Comparison of ENCODE assay signal across 2 cellular contexts in the genomic region with DNA sequence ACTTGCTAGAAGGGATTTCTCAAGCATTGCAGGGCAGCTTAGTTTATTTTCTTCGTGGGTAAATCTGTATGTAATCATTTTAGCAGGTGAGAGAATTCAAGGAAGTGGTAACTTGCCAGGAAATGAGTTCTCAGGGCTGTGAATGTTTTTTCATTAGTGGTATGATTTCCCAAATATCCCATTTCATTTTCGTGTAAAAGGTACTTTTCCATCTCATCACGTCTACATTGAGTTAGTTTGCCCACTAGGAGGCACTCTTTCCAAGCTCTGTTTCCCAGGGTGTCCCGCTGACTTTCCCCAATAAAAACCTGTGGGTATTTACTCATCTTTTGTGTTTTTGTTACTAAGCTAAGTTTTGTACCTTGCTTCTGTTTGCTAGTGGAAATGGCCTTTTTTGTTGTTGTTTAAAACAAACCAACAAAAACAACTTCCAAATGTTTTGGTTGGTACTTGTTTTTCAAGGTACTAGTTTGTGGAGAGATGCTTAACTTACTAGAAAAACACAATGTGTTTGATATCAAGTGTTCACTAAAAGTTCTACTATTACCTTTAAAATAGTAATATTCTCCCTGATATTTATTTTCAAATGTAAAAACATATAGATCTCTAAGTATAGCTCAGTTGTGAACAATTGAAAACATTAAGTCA.
TF ChIP-seq lines count a peak whose summit lies in the region.

No MANE protein-coding gene starts in this region.

TF ChIP-seq in SK-N-SH treated with all-trans-retinoic acid at 6 μM for 48 hours, 23 proteins besides CTCF, POLR2A, EP300 and RAD21:
- TF ChIP-seq ZNF70 (CRISPR knock-in tag; IDR thresholded peaks at IDR 0.05) = no peak
- TF ChIP-seq, protein P1, sequence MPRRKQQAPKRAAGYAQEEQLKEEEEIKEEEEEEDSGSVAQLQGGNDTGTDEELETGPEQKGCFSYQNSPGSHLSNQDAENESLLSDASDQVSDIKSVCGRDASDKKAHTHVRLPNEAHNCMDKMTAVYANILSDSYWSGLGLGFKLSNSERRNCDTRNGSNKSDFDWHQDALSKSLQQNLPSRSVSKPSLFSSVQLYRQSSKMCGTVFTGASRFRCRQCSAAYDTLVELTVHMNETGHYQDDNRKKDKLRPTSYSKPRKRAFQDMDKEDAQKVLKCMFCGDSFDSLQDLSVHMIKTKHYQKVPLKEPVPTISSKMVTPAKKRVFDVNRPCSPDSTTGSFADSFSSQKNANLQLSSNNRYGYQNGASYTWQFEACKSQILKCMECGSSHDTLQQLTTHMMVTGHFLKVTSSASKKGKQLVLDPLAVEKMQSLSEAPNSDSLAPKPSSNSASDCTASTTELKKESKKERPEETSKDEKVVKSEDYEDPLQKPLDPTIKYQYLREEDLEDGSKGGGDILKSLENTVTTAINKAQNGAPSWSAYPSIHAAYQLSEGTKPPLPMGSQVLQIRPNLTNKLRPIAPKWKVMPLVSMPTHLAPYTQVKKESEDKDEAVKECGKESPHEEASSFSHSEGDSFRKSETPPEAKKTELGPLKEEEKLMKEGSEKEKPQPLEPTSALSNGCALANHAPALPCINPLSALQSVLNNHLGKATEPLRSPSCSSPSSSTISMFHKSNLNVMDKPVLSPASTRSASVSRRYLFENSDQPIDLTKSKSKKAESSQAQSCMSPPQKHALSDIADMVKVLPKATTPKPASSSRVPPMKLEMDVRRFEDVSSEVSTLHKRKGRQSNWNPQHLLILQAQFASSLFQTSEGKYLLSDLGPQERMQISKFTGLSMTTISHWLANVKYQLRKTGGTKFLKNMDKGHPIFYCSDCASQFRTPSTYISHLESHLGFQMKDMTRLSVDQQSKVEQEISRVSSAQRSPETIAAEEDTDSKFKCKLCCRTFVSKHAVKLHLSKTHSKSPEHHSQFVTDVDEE (CRISPR knock-in tag; IDR thresholded peaks at IDR 0.05) = no peak
- TF ChIP-seq, protein P2, sequence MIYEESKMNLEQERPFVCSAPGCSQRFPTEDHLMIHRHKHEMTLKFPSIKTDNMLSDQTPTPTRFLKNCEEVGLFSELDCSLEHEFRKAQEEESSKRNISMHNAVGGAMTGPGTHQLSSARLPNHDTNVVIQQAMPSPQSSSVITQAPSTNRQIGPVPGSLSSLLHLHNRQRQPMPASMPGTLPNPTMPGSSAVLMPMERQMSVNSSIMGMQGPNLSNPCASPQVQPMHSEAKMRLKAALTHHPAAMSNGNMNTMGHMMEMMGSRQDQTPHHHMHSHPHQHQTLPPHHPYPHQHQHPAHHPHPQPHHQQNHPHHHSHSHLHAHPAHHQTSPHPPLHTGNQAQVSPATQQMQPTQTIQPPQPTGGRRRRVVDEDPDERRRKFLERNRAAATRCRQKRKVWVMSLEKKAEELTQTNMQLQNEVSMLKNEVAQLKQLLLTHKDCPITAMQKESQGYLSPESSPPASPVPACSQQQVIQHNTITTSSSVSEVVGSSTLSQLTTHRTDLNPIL (CRISPR knock-in tag; IDR thresholded peaks at IDR 0.05; ENCODE audit: low read depth) = no peak
- TF ChIP-seq, protein P3, sequence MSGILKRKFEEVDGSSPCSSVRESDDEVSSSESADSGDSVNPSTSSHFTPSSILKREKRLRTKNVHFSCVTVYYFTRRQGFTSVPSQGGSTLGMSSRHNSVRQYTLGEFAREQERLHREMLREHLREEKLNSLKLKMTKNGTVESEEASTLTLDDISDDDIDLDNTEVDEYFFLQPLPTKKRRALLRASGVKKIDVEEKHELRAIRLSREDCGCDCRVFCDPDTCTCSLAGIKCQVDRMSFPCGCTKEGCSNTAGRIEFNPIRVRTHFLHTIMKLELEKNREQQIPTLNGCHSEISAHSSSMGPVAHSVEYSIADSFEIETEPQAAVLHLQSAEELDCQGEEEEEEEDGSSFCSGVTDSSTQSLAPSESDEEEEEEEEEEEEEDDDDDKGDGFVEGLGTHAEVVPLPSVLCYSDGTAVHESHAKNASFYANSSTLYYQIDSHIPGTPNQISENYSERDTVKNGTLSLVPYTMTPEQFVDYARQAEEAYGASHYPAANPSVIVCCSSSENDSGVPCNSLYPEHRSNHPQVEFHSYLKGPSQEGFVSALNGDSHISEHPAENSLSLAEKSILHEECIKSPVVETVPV (CRISPR knock-in tag; IDR thresholded peaks at IDR 0.05) = no peak
TF ChIP-seq in SK-N-SH treated with all-trans-retinoic acid at 6 μM for 48 hours: peak in this region for 0.

TF ChIP-seq in H1, 55 proteins besides CTCF, POLR2A, EP300 and RAD21:
- TF ChIP-seq, protein P4, sequence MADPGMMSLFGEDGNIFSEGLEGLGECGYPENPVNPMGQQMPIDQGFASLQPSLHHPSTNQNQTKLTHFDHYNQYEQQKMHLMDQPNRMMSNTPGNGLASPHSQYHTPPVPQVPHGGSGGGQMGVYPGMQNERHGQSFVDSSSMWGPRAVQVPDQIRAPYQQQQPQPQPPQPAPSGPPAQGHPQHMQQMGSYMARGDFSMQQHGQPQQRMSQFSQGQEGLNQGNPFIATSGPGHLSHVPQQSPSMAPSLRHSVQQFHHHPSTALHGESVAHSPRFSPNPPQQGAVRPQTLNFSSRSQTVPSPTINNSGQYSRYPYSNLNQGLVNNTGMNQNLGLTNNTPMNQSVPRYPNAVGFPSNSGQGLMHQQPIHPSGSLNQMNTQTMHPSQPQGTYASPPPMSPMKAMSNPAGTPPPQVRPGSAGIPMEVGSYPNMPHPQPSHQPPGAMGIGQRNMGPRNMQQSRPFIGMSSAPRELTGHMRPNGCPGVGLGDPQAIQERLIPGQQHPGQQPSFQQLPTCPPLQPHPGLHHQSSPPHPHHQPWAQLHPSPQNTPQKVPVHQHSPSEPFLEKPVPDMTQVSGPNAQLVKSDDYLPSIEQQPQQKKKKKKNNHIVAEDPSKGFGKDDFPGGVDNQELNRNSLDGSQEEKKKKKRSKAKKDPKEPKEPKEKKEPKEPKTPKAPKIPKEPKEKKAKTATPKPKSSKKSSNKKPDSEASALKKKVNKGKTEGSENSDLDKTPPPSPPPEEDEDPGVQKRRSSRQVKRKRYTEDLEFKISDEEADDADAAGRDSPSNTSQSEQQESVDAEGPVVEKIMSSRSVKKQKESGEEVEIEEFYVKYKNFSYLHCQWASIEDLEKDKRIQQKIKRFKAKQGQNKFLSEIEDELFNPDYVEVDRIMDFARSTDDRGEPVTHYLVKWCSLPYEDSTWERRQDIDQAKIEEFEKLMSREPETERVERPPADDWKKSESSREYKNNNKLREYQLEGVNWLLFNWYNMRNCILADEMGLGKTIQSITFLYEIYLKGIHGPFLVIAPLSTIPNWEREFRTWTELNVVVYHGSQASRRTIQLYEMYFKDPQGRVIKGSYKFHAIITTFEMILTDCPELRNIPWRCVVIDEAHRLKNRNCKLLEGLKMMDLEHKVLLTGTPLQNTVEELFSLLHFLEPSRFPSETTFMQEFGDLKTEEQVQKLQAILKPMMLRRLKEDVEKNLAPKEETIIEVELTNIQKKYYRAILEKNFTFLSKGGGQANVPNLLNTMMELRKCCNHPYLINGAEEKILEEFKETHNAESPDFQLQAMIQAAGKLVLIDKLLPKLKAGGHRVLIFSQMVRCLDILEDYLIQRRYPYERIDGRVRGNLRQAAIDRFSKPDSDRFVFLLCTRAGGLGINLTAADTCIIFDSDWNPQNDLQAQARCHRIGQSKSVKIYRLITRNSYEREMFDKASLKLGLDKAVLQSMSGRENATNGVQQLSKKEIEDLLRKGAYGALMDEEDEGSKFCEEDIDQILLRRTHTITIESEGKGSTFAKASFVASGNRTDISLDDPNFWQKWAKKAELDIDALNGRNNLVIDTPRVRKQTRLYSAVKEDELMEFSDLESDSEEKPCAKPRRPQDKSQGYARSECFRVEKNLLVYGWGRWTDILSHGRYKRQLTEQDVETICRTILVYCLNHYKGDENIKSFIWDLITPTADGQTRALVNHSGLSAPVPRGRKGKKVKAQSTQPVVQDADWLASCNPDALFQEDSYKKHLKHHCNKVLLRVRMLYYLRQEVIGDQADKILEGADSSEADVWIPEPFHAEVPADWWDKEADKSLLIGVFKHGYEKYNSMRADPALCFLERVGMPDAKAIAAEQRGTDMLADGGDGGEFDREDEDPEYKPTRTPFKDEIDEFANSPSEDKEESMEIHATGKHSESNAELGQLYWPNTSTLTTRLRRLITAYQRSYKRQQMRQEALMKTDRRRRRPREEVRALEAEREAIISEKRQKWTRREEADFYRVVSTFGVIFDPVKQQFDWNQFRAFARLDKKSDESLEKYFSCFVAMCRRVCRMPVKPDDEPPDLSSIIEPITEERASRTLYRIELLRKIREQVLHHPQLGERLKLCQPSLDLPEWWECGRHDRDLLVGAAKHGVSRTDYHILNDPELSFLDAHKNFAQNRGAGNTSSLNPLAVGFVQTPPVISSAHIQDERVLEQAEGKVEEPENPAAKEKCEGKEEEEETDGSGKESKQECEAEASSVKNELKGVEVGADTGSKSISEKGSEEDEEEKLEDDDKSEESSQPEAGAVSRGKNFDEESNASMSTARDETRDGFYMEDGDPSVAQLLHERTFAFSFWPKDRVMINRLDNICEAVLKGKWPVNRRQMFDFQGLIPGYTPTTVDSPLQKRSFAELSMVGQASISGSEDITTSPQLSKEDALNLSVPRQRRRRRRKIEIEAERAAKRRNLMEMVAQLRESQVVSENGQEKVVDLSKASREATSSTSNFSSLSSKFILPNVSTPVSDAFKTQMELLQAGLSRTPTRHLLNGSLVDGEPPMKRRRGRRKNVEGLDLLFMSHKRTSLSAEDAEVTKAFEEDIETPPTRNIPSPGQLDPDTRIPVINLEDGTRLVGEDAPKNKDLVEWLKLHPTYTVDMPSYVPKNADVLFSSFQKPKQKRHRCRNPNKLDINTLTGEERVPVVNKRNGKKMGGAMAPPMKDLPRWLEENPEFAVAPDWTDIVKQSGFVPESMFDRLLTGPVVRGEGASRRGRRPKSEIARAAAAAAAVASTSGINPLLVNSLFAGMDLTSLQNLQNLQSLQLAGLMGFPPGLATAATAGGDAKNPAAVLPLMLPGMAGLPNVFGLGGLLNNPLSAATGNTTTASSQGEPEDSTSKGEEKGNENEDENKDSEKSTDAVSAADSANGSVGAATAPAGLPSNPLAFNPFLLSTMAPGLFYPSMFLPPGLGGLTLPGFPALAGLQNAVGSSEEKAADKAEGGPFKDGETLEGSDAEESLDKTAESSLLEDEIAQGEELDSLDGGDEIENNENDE (IDR thresholded peaks at IDR 0.05; ENCODE audit: insufficient replicate concordance, low read length) = peak; percentile 64
- 0 out of 2 replicates have a peak, but pooled peaks have one; percentile 33 for TF ChIP-seq SP1 (IDR thresholded peaks at IDR 0.05; ENCODE audit: low read depth, low read length)
- no peak for TF ChIP-seq FOSL1 (IDR thresholded peaks at IDR 0.05; ENCODE audit: insufficient read depth, low read depth, low read length)
